Comparison of ENCODE assay signal across 15 cellular contexts in the genomic region with DNA sequence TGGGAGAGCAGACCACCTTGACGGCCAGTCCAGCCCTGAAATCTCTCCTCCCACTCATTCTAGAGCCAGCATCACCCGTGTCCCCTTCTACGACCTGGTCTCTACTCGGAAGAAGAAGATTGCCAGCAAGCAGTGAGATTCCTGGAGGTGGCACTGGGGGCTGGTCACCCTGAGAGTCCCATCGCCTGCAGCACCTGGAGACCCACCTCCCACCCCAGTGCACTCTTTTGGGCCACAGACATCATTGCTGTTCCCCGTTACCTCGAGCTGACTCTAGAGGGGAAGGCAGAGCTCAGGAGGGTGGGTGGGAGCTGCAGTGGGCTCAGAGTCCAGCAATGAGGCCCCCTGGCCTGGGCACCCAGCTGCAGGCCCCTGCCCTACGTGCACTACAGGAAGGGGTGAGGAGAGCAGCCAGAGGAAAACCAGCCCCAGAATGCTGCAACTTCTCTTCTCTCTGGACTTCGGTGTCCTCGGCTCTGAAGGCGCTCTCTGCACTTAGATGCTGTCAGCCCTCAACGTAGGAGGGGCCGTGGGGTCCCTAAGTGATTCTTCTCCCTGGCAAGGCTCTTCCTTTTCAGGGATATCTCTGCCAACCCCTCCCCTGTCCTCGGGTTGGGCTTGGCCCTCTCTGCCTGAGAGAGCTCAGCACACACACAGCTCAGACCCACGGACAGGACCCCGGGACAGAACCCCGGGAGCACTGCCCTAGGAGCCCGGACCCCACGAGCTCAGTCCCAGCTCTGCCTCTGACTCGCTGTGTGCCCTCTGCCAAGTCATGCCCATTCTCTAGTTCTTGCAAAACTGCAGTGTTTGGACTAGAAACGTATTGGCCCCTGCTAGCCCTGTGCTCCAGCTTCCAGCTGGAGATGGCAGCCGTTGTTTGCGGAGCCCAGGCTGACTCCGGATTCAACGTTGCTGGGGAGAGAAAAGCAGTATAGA. TPM values are rescaled to one million over a fixed set of nuclear protein-coding genes. Genes with fewer than 3 reads are reported as not detected.
A peak's percentile ranks its signal among the peaks of the same experiment; 100 is the strongest.
DNase-seq lines count a peak whose midpoint lies in the region; ATAC-seq lines count a peak whose summit lies in the region.
"Had no signal": no experiment of that assay in that cellular context is flagged by ENCODE, and none has a peak within 500 bp of the region (broad histone marks: within the 10 kb centered on the region; RNA-seq: fewer than 3 reads in every experiment).

No MANE protein-coding gene starts in this region.

- DNase-seq in T-helper 2 cell treated with Interferon-gamma antibody and Interleukin-4, amounts not matched to agents 5 μg/mL and 100 μg/mL, for 36 hours (ENCODE audit: low spot score), result no peak
- DNase-seq in T-helper 2 cell, result no peak
- peak; percentile 46 for DNase-seq in H7
- no peak for DNase-seq in activated naive CD8-positive, alpha-beta T cell treated with anti-CD3 and anti-CD28 coated beads, Interleukin-2, amount 10 ng/mL, durations not matched to agents 7 days and 5 days
- no peak for DNase-seq in neuronal stem cell (ENCODE audit: low spot score)
- DNase-seq in putamen (ENCODE audit: low spot score), result no peak
- DNase-seq in NCI-H526 treated with DMSO at 0.1 percent for 48 hours (lab: John Stamatoyannopoulos, UW), result no peak
- no peak for DNase-seq in stimulated activated CD4-positive, alpha-beta T cell treated with anti-CD3 and anti-CD28 coated beads, Interleukin-15, amount 100 ng/mL, for 24 hours
- DNase-seq: activated CD4-positive, CD25-positive, alpha-beta regulatory T cell; MV-4-11; sigmoid colon had no signal

- no peak overlapping the region for H3K14ac ChIP-seq in neuronal stem cell (ENCODE audit: low read length)

- H3K18ac ChIP-seq in neuronal stem cell (ENCODE audit: low read length), result peak overlapping the region; percentile 39

- H3K4me1 ChIP-seq in neuronal stem cell (ENCODE audit: control insufficient read depth in 2 of 2, insufficient read depth in 1 of 2, low read depth in 1 of 2, low read length in 2 of 2), result peaks cover 0 to 3% of the 10 kb centered on the region in 2 donors
- H3K4me1 ChIP-seq: HAP-1, sigmoid colon had no signal

- H3K23ac ChIP-seq in neuronal stem cell (ENCODE audit: low read depth, low read length, poor library complexity), result no peak overlapping the region

- ATAC-seq in activated naive CD8-positive, alpha-beta T cell treated with anti-CD3 and anti-CD28 coated beads, Interleukin-2, amount 10 ng/mL, durations not matched to agents 7 days and 5 days (ENCODE audit: low read depth), result no peak

- H3K9me3 Mint-ChIP-seq in T-helper 2 cell treated with Interferon-gamma antibody and Interleukin-4, amounts not matched to agents 5 μg/mL and 100 μg/mL, for 36 hours, result no peaks in the 10 kb centered on the region
- H3K9me3 Mint-ChIP-seq in activated naive CD8-positive, alpha-beta T cell treated with anti-CD3 and anti-CD28 coated beads, Interleukin-2, amount 10 ng/mL, durations not matched to agents 7 days and 5 days, result no peaks in the 10 kb centered on the region

- H3K36me3 ChIP-seq in H7 (replicated peaks; ENCODE audit: control insufficient read depth, insufficient read depth, low read length), result no peaks in the 10 kb centered on the region
- no peaks in the 10 kb centered on the region for H3K36me3 ChIP-seq in neuronal stem cell (replicated peaks in 1 of 2; ENCODE audit: control insufficient read depth in 2 of 2, insufficient read depth in 2 of 2, low read length in 2 of 2)
- H3K36me3 ChIP-seq: cardiac muscle cell, HAP-1, sigmoid colon, suprapubic skin had no signal

- H3K79me1 ChIP-seq in neuronal stem cell (ENCODE audit: low read depth, low read length), result no peaks in the 10 kb centered on the region

- no peak overlapping the region for H3K4me2 ChIP-seq in neuronal stem cell (ENCODE audit: insufficient read depth, low read length, poor library complexity, severe bottlenecking)

- H3K27ac ChIP-seq in neuronal stem cell (replicated peaks; ENCODE audit: low read length), result no peak overlapping the region
- H3K27ac ChIP-seq: cardiac muscle cell, sigmoid colon, suprapubic skin had no signal

- no peaks in the 10 kb centered on the region for H3K27me3 ChIP-seq in H7 (ENCODE audit: control insufficient read depth, insufficient read depth, low read length)
- H3K27me3 ChIP-seq in neuronal stem cell (ENCODE audit: control insufficient read depth in 3 of 3, insufficient read depth in 3 of 3, low read depth in 1 of 3, low read length in 3 of 3), result peaks cover 0 to 37% (median 0%) of the 10 kb centered on the region in 3 experiments
- H3K27me3 ChIP-seq: cardiac muscle cell had no signal

- H2AFZ ChIP-seq in neuronal stem cell (ENCODE audit: low read length), result no peak overlapping the region

- peaks cover 50% of the 10 kb centered on the region for H3K4me1 Mint-ChIP-seq in T-helper 2 cell treated with Interferon-gamma antibody and Interleukin-4, amounts not matched to agents 5 μg/mL and 100 μg/mL, for 36 hours (ENCODE audit: low read depth)
- H3K4me1 Mint-ChIP-seq in activated naive CD8-positive, alpha-beta T cell treated with anti-CD3 and anti-CD28 coated beads, Interleukin-2, amount 10 ng/mL, durations not matched to agents 7 days and 5 days, result peaks cover 54% of the 10 kb centered on the region

- no peaks in the 10 kb centered on the region for H3K9me3 ChIP-seq in neuronal stem cell (replicated peaks in 1 of 2; ENCODE audit: control insufficient read depth in 2 of 2, insufficient read depth in 1 of 2, low read depth in 1 of 2, low read length in 2 of 2)
- H3K9me3 ChIP-seq: HAP-1, sigmoid colon, suprapubic skin had no signal

- peak overlapping the region; percentile 20 for H3K4me3 Mint-ChIP-seq in T-helper 2 cell treated with Interferon-gamma antibody and Interleukin-4, amounts not matched to agents 5 μg/mL and 100 μg/mL, for 36 hours
- H3K4me3 Mint-ChIP-seq in activated naive CD8-positive, alpha-beta T cell treated with anti-CD3 and anti-CD28 coated beads, Interleukin-2, amount 10 ng/mL, durations not matched to agents 7 days and 5 days, result no peak overlapping the region

- no peak overlapping the region for H3K9ac ChIP-seq in neuronal stem cell (ENCODE audit: low read depth, low read length, poor library complexity)

- no peak overlapping the region for H4K91ac ChIP-seq in neuronal stem cell (ENCODE audit: low read depth, low read length, poor library complexity)

- peaks cover 44% of the 10 kb centered on the region for H3K36me3 Mint-ChIP-seq in T-helper 2 cell treated with Interferon-gamma antibody and Interleukin-4, amounts not matched to agents 5 μg/mL and 100 μg/mL, for 36 hours (ENCODE audit: low read depth)
- peaks cover 35% of the 10 kb centered on the region for H3K36me3 Mint-ChIP-seq in activated naive CD8-positive, alpha-beta T cell treated with anti-CD3 and anti-CD28 coated beads, Interleukin-2, amount 10 ng/mL, durations not matched to agents 7 days and 5 days

- H3K27me3 Mint-ChIP-seq in T-helper 2 cell treated with Interferon-gamma antibody and Interleukin-4, amounts not matched to agents 5 μg/mL and 100 μg/mL, for 36 hours (ENCODE audit: low read depth), result no peaks in the 10 kb centered on the region
- peaks cover 2% of the 10 kb centered on the region for H3K27me3 Mint-ChIP-seq in activated naive CD8-positive, alpha-beta T cell treated with anti-CD3 and anti-CD28 coated beads, Interleukin-2, amount 10 ng/mL, durations not matched to agents 7 days and 5 days

- POLR2A ChIA-PET in activated naive CD8-positive, alpha-beta T cell treated with anti-CD3 and anti-CD28 coated beads, Interleukin-2, amount 10 ng/mL, durations not matched to agents 7 days and 5 days (lab: Charles Lee), result interaction anchor here (0.6 to 2.2 kb wide), 16 partner anchors 8 to 145 kb away, joined by 3 to 11 read pairs (median 4); no protein-coding TSS in a partner anchor

- H2BK120ac ChIP-seq in neuronal stem cell (ENCODE audit: low read depth, low read length), result no peak overlapping the region

- no CpG with 5 or more reads among the region's 25 CpGs for WGBS in neuronal stem cell (ENCODE audit: extremely low coverage in 2 of 2, insufficient read length in 2 of 2, insufficient replicate concordance in 1 of 2), 2 donors

- H2AK5ac ChIP-seq in neuronal stem cell (ENCODE audit: low read depth, low read length), result peak overlapping the region; percentile 71

- H4K8ac ChIP-seq in neuronal stem cell (ENCODE audit: low read depth, low read length), result no peak overlapping the region

- H3K4ac ChIP-seq in neuronal stem cell (ENCODE audit: low read length), result no peak overlapping the region

- H3K4me3 ChIP-seq in H7 (ENCODE audit: insufficient read depth, low read depth, low read length) (no peak overlapping the region), neuronal stem cell (ENCODE audit: low read length in 2 of 2) (no peak overlapping the region)
- H3K4me3 ChIP-seq: cardiac muscle cell, HAP-1, sigmoid colon, suprapubic skin had no signal

- H2BK5ac ChIP-seq in neuronal stem cell (ENCODE audit: low read length), result peak overlapping the region; percentile 59

- H3K27ac Mint-ChIP-seq in T-helper 2 cell treated with Interferon-gamma antibody and Interleukin-4, amounts not matched to agents 5 μg/mL and 100 μg/mL, for 36 hours, result peak overlapping the region; percentile 28
- H3K27ac Mint-ChIP-seq in activated naive CD8-positive, alpha-beta T cell treated with anti-CD3 and anti-CD28 coated beads, Interleukin-2, amount 10 ng/mL, durations not matched to agents 7 days and 5 days, result peak overlapping the region; percentile 90

- peak overlapping the region; percentile 6 for H2BK12ac ChIP-seq in neuronal stem cell (ENCODE audit: low read length)

- peak overlapping the region; percentile 63 for H2BK15ac ChIP-seq in neuronal stem cell (ENCODE audit: low read length)

RNA-seq across cellular contexts. Expression of gene CYTH4, which starts 31.3 kb away (rescaled TPM):
- total RNA-seq in H7 (2014; rRNA removed; shearing (Covaris generic)), result not detected in 2 replicates
- 100 to 1,000 TPM; 149 to 157 TPM for total RNA-seq in activated naive CD8-positive, alpha-beta T cell treated with anti-CD3 and anti-CD28 coated beads, Interleukin-2, amount 10 ng/mL, durations not matched to agents 7 days and 5 days
- polyA plus RNA-seq in neuronal stem cell (2013, experiment 1 of 2), result not detected
- polyA plus RNA-seq in neuronal stem cell (2013, experiment 2 of 2), result not detected
- total RNA-seq: cardiac muscle cell, endothelial cell of umbilical vein had no signal
- polyA plus RNA-seq: cardiac muscle cell had no signal

Comparison
In these comparisons a context has a peak if more than half of its experiments do, and no peak if none do; other contexts are left out.
1. RNA of gene CYTH4, which starts 31.3 kb away (total RNA-seq): 149 to 157 TPM in activated naive CD8-positive, alpha-beta T cell treated with anti-CD3 and anti-CD28 coated beads, Interleukin-2, amount 10 ng/mL, durations not matched to agents 7 days and 5 days; not detected in H7; every median in the first group is over 100 times any median in the second.